ENCODE assay signal across 28 cellular contexts in genomic region chr15:95581595-95581994, GRCh38.
"Had no signal": no experiment of that assay in that cellular context is flagged by ENCODE, and none has a peak within 500 bp of the region (broad histone marks: within the 10 kb centered on the region; RNA-seq: fewer than 3 reads in every experiment).

No MANE protein-coding gene starts in this region.

- H3K27ac Mint-ChIP-seq: stimulated activated effector memory CD8-positive, alpha-beta T cell treated with anti-CD3 and anti-CD28 coated beads, Interleukin-12 subunit alpha, Interleukin-12 subunit beta, amount 100 ng/mL, for 72 hours; stimulated activated memory B cell treated with anti-CD40 and anti-IgM and Interleukin-4, amounts not matched to agents 10 μg/mL and 1 μg/mL and 100 μg/mL, for 72 hours; stimulated activated naive B cell treated with anti-CD40 and anti-IgM and Interleukin-4, amounts not matched to agents 10 μg/mL and 1 μg/mL and 100 μg/mL, for 72 hours; stimulated activated naive CD8-positive, alpha-beta T cell treated with anti-CD3 and anti-CD28 coated beads, Interleukin-15, amount 100 ng/mL, for 72 hours; stimulated activated naive CD8-positive, alpha-beta T cell treated with anti-CD3 and anti-CD28 coated beads, Interleukin-15, Interleukin-2, amounts not matched to agents 100 ng/mL and 50 ng/mL, for 24 hours; type B pancreatic cell had no signal

- ATAC-seq: stimulated activated effector memory CD8-positive, alpha-beta T cell treated with anti-CD3 and anti-CD28 coated beads, Interleukin-12 subunit alpha, Interleukin-12 subunit beta, amount 100 ng/mL, for 72 hours; stimulated activated memory B cell treated with anti-CD40 and anti-IgM and Interleukin-4, amounts not matched to agents 10 μg/mL and 1 μg/mL and 100 μg/mL, for 72 hours; stimulated activated naive B cell treated with anti-CD40 and anti-IgM and Interleukin-4, amounts not matched to agents 10 μg/mL and 1 μg/mL and 100 μg/mL, for 72 hours; stimulated activated naive CD8-positive, alpha-beta T cell treated with anti-CD3 and anti-CD28 coated beads, Interleukin-15, amount 100 ng/mL, for 72 hours; stimulated activated naive CD8-positive, alpha-beta T cell treated with anti-CD3 and anti-CD28 coated beads, Interleukin-15, Interleukin-2, amounts not matched to agents 100 U/mL and 50 U/mL, for 24 hours; upper lobe of right lung had no signal

- H3K9me3 Mint-ChIP-seq: stimulated activated naive CD8-positive, alpha-beta T cell treated with anti-CD3 and anti-CD28 coated beads, Interleukin-15, amount 100 ng/mL, for 72 hours; stimulated activated naive CD8-positive, alpha-beta T cell treated with anti-CD3 and anti-CD28 coated beads, Interleukin-15, Interleukin-2, amounts not matched to agents 100 ng/mL and 50 ng/mL, for 24 hours had no signal

- H3K27me3 ChIP-seq: stomach, suprapubic skin, testis, thyroid gland, tibial artery, tibial nerve, transverse colon, upper lobe of left lung, upper lobe of right lung, uterus, vagina had no signal

- H3K4me3 Mint-ChIP-seq: stimulated activated effector memory CD8-positive, alpha-beta T cell treated with anti-CD3 and anti-CD28 coated beads, Interleukin-12 subunit alpha, Interleukin-12 subunit beta, amount 100 ng/mL, for 72 hours; stimulated activated memory B cell treated with anti-CD40 and anti-IgM and Interleukin-4, amounts not matched to agents 10 μg/mL and 1 μg/mL and 100 μg/mL, for 72 hours; stimulated activated naive B cell treated with anti-CD40 and anti-IgM and Interleukin-4, amounts not matched to agents 10 μg/mL and 1 μg/mL and 100 μg/mL, for 72 hours; stimulated activated naive CD8-positive, alpha-beta T cell treated with anti-CD3 and anti-CD28 coated beads, Interleukin-15, amount 100 ng/mL, for 72 hours; stimulated activated naive CD8-positive, alpha-beta T cell treated with anti-CD3 and anti-CD28 coated beads, Interleukin-15, Interleukin-2, amounts not matched to agents 100 ng/mL and 50 ng/mL, for 24 hours; type B pancreatic cell had no signal

- H3K36me3 Mint-ChIP-seq: stimulated activated effector memory CD8-positive, alpha-beta T cell treated with anti-CD3 and anti-CD28 coated beads, Interleukin-12 subunit alpha, Interleukin-12 subunit beta, amount 100 ng/mL, for 72 hours; stimulated activated memory B cell treated with anti-CD40 and anti-IgM and Interleukin-4, amounts not matched to agents 10 μg/mL and 1 μg/mL and 100 μg/mL, for 72 hours; stimulated activated naive B cell treated with anti-CD40 and anti-IgM and Interleukin-4, amounts not matched to agents 10 μg/mL and 1 μg/mL and 100 μg/mL, for 72 hours; type B pancreatic cell had no signal

- H3K4me3 ChIP-seq: stomach, suprapubic skin, testis, thoracic aorta, thyroid gland, tibial artery, tibial nerve, transverse colon, upper lobe of left lung, upper lobe of right lung, uterus, vagina had no signal

- H3K27ac ChIP-seq: stomach, suprapubic skin, testis, thoracic aorta, thyroid gland, tibial artery, tibial nerve, transverse colon, upper lobe of left lung, upper lobe of right lung, uterus, vagina had no signal

- H3K27me3 Mint-ChIP-seq: stimulated activated memory B cell treated with anti-CD40 and anti-IgM and Interleukin-4, amounts not matched to agents 10 μg/mL and 1 μg/mL and 100 μg/mL, for 72 hours; stimulated activated naive B cell treated with anti-CD40 and anti-IgM and Interleukin-4, amounts not matched to agents 10 μg/mL and 1 μg/mL and 100 μg/mL, for 72 hours; type B pancreatic cell had no signal

- DNase-seq: stimulated activated CD4-positive, alpha-beta T cell treated with anti-CD3 and anti-CD28 coated beads, Interleukin-2, amount 100 ng/mL, for 48 hours; stimulated activated CD4-positive, alpha-beta T cell treated with anti-CD3 and anti-CD28 coated beads, Interleukin-4, amount 100 ng/mL, for 1 hour; stimulated activated CD4-positive, alpha-beta T cell treated with anti-CD3 and anti-CD28 coated beads, Interleukin-4, amount 100 ng/mL, for 24 hours; stimulated activated CD4-positive, alpha-beta T cell treated with anti-CD3 and anti-CD28 coated beads, Interleukin-4, amount 100 ng/mL, for 4 hours; stimulated activated CD8-positive, alpha-beta memory T cell treated with anti-CD3 and anti-CD28 coated beads, Interleukin-4, amount 100 ng/mL, for 48 hours; stimulated activated naive B cell treated with anti-CD40 and anti-IgM and Interleukin-4, amounts not matched to agents 10 μg/mL and 1 μg/mL and 100 μg/mL, for 72 hours; stimulated activated naive CD4-positive, alpha-beta T cell; stimulated activated naive CD4-positive, alpha-beta T cell treated with Interleukin-2 at 50 U/mL for 16 hours; stimulated activated naive CD8-positive, alpha-beta T cell treated with anti-CD3 and anti-CD28 coated beads, Interleukin-15, amount 100 ng/mL, for 72 hours; stimulated activated naive CD8-positive, alpha-beta T cell treated with anti-CD3 and anti-CD28 coated beads, Interleukin-15, Interleukin-2, amounts not matched to agents 100 U/mL and 50 U/mL, for 24 hours; stomach; substantia nigra; testis; thyroid gland; tibial artery; transverse colon; upper lobe of right lung; uterus had no signal

- H3K4me1 Mint-ChIP-seq: stimulated activated effector memory CD8-positive, alpha-beta T cell treated with anti-CD3 and anti-CD28 coated beads, Interleukin-12 subunit alpha, Interleukin-12 subunit beta, amount 100 ng/mL, for 72 hours; stimulated activated memory B cell treated with anti-CD40 and anti-IgM and Interleukin-4, amounts not matched to agents 10 μg/mL and 1 μg/mL and 100 μg/mL, for 72 hours; stimulated activated naive B cell treated with anti-CD40 and anti-IgM and Interleukin-4, amounts not matched to agents 10 μg/mL and 1 μg/mL and 100 μg/mL, for 72 hours; stimulated activated naive CD8-positive, alpha-beta T cell treated with anti-CD3 and anti-CD28 coated beads, Interleukin-15, amount 100 ng/mL, for 72 hours had no signal

- H3K4me1 ChIP-seq: stomach, suprapubic skin, testis, thyroid gland, tibial artery, tibial nerve, transverse colon, upper lobe of left lung, upper lobe of right lung, uterus, vagina had no signal

- H3K9me3 ChIP-seq: stomach, suprapubic skin, testis, thoracic aorta, thyroid gland, tibial artery, tibial nerve, transverse colon, upper lobe of left lung, upper lobe of right lung, uterus, vagina had no signal

- H3K36me3 ChIP-seq: stomach, suprapubic skin, thoracic aorta, thyroid gland, tibial artery, tibial nerve, transverse colon, upper lobe of left lung, upper lobe of right lung, uterus, vagina had no signal

- FAIRE-seq: urothelium cell line had no signal
